ENCODE assay signal across 8 cellular contexts in genomic region chr12:122265931-122266771, GRCh38. TPM values are rescaled to one million over a fixed set of nuclear protein-coding genes. Genes with fewer than 3 reads are reported as not detected.
DNase-seq lines count a peak whose midpoint lies in the region; ATAC-seq and TF ChIP-seq lines count a peak whose summit lies in the region.

VPS33A (minus strand) TSS chr12:122266494; CDS start chr12:122266408, 86 bp downstream.

- H3K36me3 ChIP-seq in suprapubic skin: peaks cover 26% of the 10 kb centered on the region

- H3K27ac ChIP-seq in suprapubic skin: peak within 1 kb of the TSS; percentile 78

- ATAC-seq in HG02642 (IDR thresholded peaks at IDR 0.05; ENCODE audit: poor library complexity, unreplicated experiment): peak; percentile 90

- peak within 1 kb of the TSS; percentile 98 for H3K27ac Mint-ChIP-seq in activated naive CD8-positive, alpha-beta T cell

- peaks cover 26% of the 10 kb centered on the region for H3K4me1 Mint-ChIP-seq in activated naive CD8-positive, alpha-beta T cell (ENCODE audit: low read depth)

- no peaks in the 10 kb centered on the region for H3K9me3 Mint-ChIP-seq in activated naive CD8-positive, alpha-beta T cell (ENCODE audit: low read depth)

- DNase-seq in GM10266 (ENCODE audit: extremely low spot score): peak; percentile 90
- peak; percentile 94 for DNase-seq in NCI-H1105 treated with DMSO at 0.1 percent for 48 hours (lab: John Stamatoyannopoulos, UW)
- DNase-seq in SKM-1 treated with dmso at 0.1 percent for 144 hours (lab: John Stamatoyannopoulos, UW; ENCODE audit: unreplicated experiment): peak; percentile 52
- peak; percentile 97 for DNase-seq in glomerular visceral epithelial cell (ENCODE audit: extremely low spot score)
- peak; percentile 92 for DNase-seq in occipital lobe (lab: John Stamatoyannopoulos, UW)
- peak; percentile 98 for DNase-seq in suprapubic skin (ENCODE audit: low spot score in 2 of 2)

- WGBS in suprapubic skin: under 1% methylated on average over 20 of the region's 68 CpGs

- H3K36me3 Mint-ChIP-seq in activated naive CD8-positive, alpha-beta T cell: no peaks in the 10 kb centered on the region

- no peaks in the 10 kb centered on the region for H3K27me3 ChIP-seq in suprapubic skin

- H3K4me3 ChIP-seq in suprapubic skin: peak within 1 kb of the TSS; percentile 58

- TF ChIP-seq CTCF in GM10266 (IDR thresholded peaks at IDR 0.05; ENCODE audit: control insufficient read depth, insufficient read depth, low read depth, missing control alignments): no peak
- TF ChIP-seq CTCF in suprapubic skin (IDR thresholded peaks at IDR 0.05): no peak

- TF ChIP-seq POLR2A in suprapubic skin (IDR thresholded peaks at IDR 0.05): peak in 1 of 2 donors; percentile 52

- no peak for TF ChIP-seq EP300 in suprapubic skin (IDR thresholded peaks at IDR 0.05)

- peaks cover 17% of the 10 kb centered on the region for H3K4me1 ChIP-seq in suprapubic skin

- H3K4me3 Mint-ChIP-seq in activated naive CD8-positive, alpha-beta T cell: peak within 1 kb of the TSS; percentile 94

- H3K27me3 Mint-ChIP-seq in activated naive CD8-positive, alpha-beta T cell: no peaks in the 10 kb centered on the region

- no peaks in the 10 kb centered on the region for H3K9me3 ChIP-seq in suprapubic skin

RNA-seq across cellular contexts. Expression of gene VPS33A, which starts in this region (rescaled TPM):
- total RNA-seq in occipital lobe (27.1 TPM), suprapubic skin (10 to 100 TPM; 13.6 to 19.4 (median 15.1) TPM)

Comparison
In these comparisons a context has a peak if more than half of its experiments do, and no peak if none do; other contexts are left out.
1. Peak in every context shown above with its lines: DNase-seq, ATAC-seq, H3K4me3 ChIP-seq and H3K27ac ChIP-seq.